In genomic region chr3:52983828-52984227, GRCh38 we compare ENCODE assay signal across 10 cellular contexts.
A peak's percentile ranks its signal among the peaks of the same experiment; 100 is the strongest.
DNase-seq lines count a peak whose midpoint lies in the region; ATAC-seq and TF ChIP-seq lines count a peak whose summit lies in the region.
"Had no signal": no experiment of that assay in that cellular context is flagged by ENCODE, and none has a peak within 500 bp of the region (broad histone marks: within the 10 kb centered on the region; RNA-seq: fewer than 3 reads in every experiment).

No MANE protein-coding gene starts in this region.

- ATAC-seq in HG03095 (IDR thresholded peaks at IDR 0.05; ENCODE audit: unreplicated experiment) (peak; percentile 27), upper lobe of right lung (peak; percentile 54), HG02884 (IDR thresholded peaks at IDR 0.05; ENCODE audit: unreplicated experiment) (no peak)

- H3K36me3 Mint-ChIP-seq in activated naive CD4-positive, alpha-beta T cell treated with anti-CD3 and anti-CD28 coated beads, Interleukin-2, amount 50 U/mL, for 24 hours: peaks cover 2% of the 10 kb centered on the region
- H3K36me3 Mint-ChIP-seq in activated T-helper 2 cell treated with anti-CD3 and anti-CD28 coated beads, Interferon-gamma antibody, Interleukin-2, Interleukin-4, amounts not matched to agents 10 μg/mL and 5 μg/mL and 100 μg/mL, durations not matched to agents 14 hours and 24 hours and 36 hours (ENCODE audit: low read depth): peaks cover 2% of the 10 kb centered on the region
- no peaks in the 10 kb centered on the region for H3K36me3 Mint-ChIP-seq in Caco-2 (ENCODE audit: insufficient read depth, unreplicated experiment)
- H3K36me3 Mint-ChIP-seq in glutamatergic neuron (ENCODE audit: unreplicated experiment): no peaks in the 10 kb centered on the region

- H3K4me3 Mint-ChIP-seq in activated naive CD4-positive, alpha-beta T cell treated with anti-CD3 and anti-CD28 coated beads, Interleukin-2, amount 50 U/mL, for 24 hours: peak overlapping the region; percentile 69
- peak overlapping the region; percentile 30 for H3K4me3 Mint-ChIP-seq in activated T-helper 2 cell treated with anti-CD3 and anti-CD28 coated beads, Interferon-gamma antibody, Interleukin-2, Interleukin-4, amounts not matched to agents 10 μg/mL and 5 μg/mL and 100 μg/mL, durations not matched to agents 14 hours and 24 hours and 36 hours (ENCODE audit: low read depth)
- H3K4me3 Mint-ChIP-seq in Caco-2 (ENCODE audit: unreplicated experiment) (no peak overlapping the region), glutamatergic neuron (ENCODE audit: unreplicated experiment) (no peak overlapping the region)

- H3K27me3 Mint-ChIP-seq in activated naive CD4-positive, alpha-beta T cell treated with anti-CD3 and anti-CD28 coated beads, Interleukin-2, amount 50 U/mL, for 24 hours: no peaks in the 10 kb centered on the region
- no peaks in the 10 kb centered on the region for H3K27me3 Mint-ChIP-seq in activated T-helper 2 cell treated with anti-CD3 and anti-CD28 coated beads, Interferon-gamma antibody, Interleukin-2, Interleukin-4, amounts not matched to agents 10 μg/mL and 5 μg/mL and 100 μg/mL, durations not matched to agents 14 hours and 24 hours and 36 hours (ENCODE audit: low read depth)
- no peaks in the 10 kb centered on the region for H3K27me3 Mint-ChIP-seq in Caco-2 (ENCODE audit: insufficient read depth, unreplicated experiment)
- no peaks in the 10 kb centered on the region for H3K27me3 Mint-ChIP-seq in glutamatergic neuron (ENCODE audit: unreplicated experiment)

- H3K9me3 Mint-ChIP-seq in activated naive CD4-positive, alpha-beta T cell treated with anti-CD3 and anti-CD28 coated beads, Interleukin-2, amount 50 U/mL, for 24 hours: no peaks in the 10 kb centered on the region
- no peaks in the 10 kb centered on the region for H3K9me3 Mint-ChIP-seq in activated T-helper 2 cell treated with anti-CD3 and anti-CD28 coated beads, Interferon-gamma antibody, Interleukin-2, Interleukin-4, amounts not matched to agents 10 μg/mL and 5 μg/mL and 100 μg/mL, durations not matched to agents 14 hours and 24 hours and 36 hours
- H3K9me3 Mint-ChIP-seq in Caco-2 (ENCODE audit: unreplicated experiment) (no peaks in the 10 kb centered on the region), glutamatergic neuron (ENCODE audit: unreplicated experiment) (peaks cover 2% of the 10 kb centered on the region)

- POLR2A ChIA-PET in Caco-2 (lab: Charles Lee): no interaction called here

- no peak overlapping the region for H3K27ac ChIP-seq in upper lobe of right lung
- H3K27ac ChIP-seq: cardiac muscle cell, right lobe of liver had no signal

- TF ChIP-seq CTCF in upper lobe of right lung (IDR thresholded peaks at IDR 0.05) (no peak), Caco-2 (IDR thresholded peaks at IDR 0.05; ENCODE audit: insufficient read depth in 1 of 2, low read depth in 1 of 2, low read length in 1 of 2, severe bottlenecking in 1 of 2, unreplicated experiment in 1 of 2) (no peak), glutamatergic neuron (IDR thresholded peaks at IDR 0.05; ENCODE audit: partially characterized antibody, unreplicated experiment) (no peak)

- CTCF ChIA-PET in Caco-2 (lab: Charles Lee): no interaction called here

- no TSS peak for BruUV-seq in Caco-2 (replicated peaks; lab: Mats Ljungman, UMichigan)

- H3K4me3 ChIP-seq in upper lobe of right lung: no peak overlapping the region
- no peak overlapping the region for H3K4me3 ChIP-seq in Caco-2 (ENCODE audit: low read depth, low read length)
- H3K4me3 ChIP-seq: cardiac muscle cell, right lobe of liver had no signal

- peaks cover 46% of the 10 kb centered on the region for H3K4me1 Mint-ChIP-seq in activated naive CD4-positive, alpha-beta T cell treated with anti-CD3 and anti-CD28 coated beads, Interleukin-2, amount 50 U/mL, for 24 hours
- peaks cover 27% of the 10 kb centered on the region for H3K4me1 Mint-ChIP-seq in activated T-helper 2 cell treated with anti-CD3 and anti-CD28 coated beads, Interferon-gamma antibody, Interleukin-2, Interleukin-4, amounts not matched to agents 10 μg/mL and 5 μg/mL and 100 μg/mL, durations not matched to agents 14 hours and 24 hours and 36 hours (ENCODE audit: low read depth)
- H3K4me1 Mint-ChIP-seq in Caco-2 (ENCODE audit: low read depth, unreplicated experiment): peaks cover 22% of the 10 kb centered on the region
- no peaks in the 10 kb centered on the region for H3K4me1 Mint-ChIP-seq in glutamatergic neuron (ENCODE audit: low read depth, unreplicated experiment)

- H3K36me3 ChIP-seq in upper lobe of right lung (no peaks in the 10 kb centered on the region), Caco-2 (ENCODE audit: control insufficient read depth, insufficient read depth, low read length) (no peaks in the 10 kb centered on the region)
- H3K36me3 ChIP-seq: cardiac muscle cell, right lobe of liver had no signal

- H3K27ac Mint-ChIP-seq in activated naive CD4-positive, alpha-beta T cell treated with anti-CD3 and anti-CD28 coated beads, Interleukin-2, amount 50 U/mL, for 24 hours: peak overlapping the region; percentile 91
- peak overlapping the region; percentile 86 for H3K27ac Mint-ChIP-seq in activated T-helper 2 cell treated with anti-CD3 and anti-CD28 coated beads, Interferon-gamma antibody, Interleukin-2, Interleukin-4, amounts not matched to agents 10 μg/mL and 5 μg/mL and 100 μg/mL, durations not matched to agents 14 hours and 24 hours and 36 hours
- H3K27ac Mint-ChIP-seq in Caco-2 (ENCODE audit: unreplicated experiment) (no peak overlapping the region), glutamatergic neuron (ENCODE audit: unreplicated experiment) (no peak overlapping the region)

- intact Hi-C loops in activated T-helper 2 cell treated with anti-CD3 and anti-CD28 coated beads, Interferon-gamma antibody, Interleukin-2, Interleukin-4, amounts not matched to agents 10 μg/mL and 5 μg/mL and 100 μg/mL, durations not matched to agents 14 hours and 24 hours and 36 hours (cut with micrococcal nuclease): loop anchor here (1.0 to 5.0 kb wide), 6 partner anchors 39 to 1257 kb away; no protein-coding TSS in a partner anchor
- intact Hi-C loops in upper lobe of right lung (cut with DNase I) (no loop called here), Caco-2 (cut with micrococcal nuclease; ENCODE audit: unreplicated experiment) (no loop called here)

- DNase-seq in activated naive CD4-positive, alpha-beta T cell treated with Interleukin-2 at 50 U/mL for 16 hours: no peak
- no peak for DNase-seq in activated T-helper 2 cell treated with anti-CD3 and anti-CD28 coated beads, Interferon-gamma antibody, Interleukin-2, Interleukin-4, amounts not matched to agents 10 μg/mL and 5 μg/mL and 100 μg/mL, durations not matched to agents 14 hours and 24 hours and 36 hours (ENCODE audit: low spot score)
- DNase-seq in upper lobe of right lung: no peak
- no peak for DNase-seq in Caco-2
- no peak for DNase-seq in glutamatergic neuron
- DNase-seq: right lobe of liver had no signal

- H3K4me1 ChIP-seq in upper lobe of right lung (no peaks in the 10 kb centered on the region), Caco-2 (no peaks in the 10 kb centered on the region)
- H3K4me1 ChIP-seq: right lobe of liver had no signal

- H3K27me3 ChIP-seq in upper lobe of right lung (no peaks in the 10 kb centered on the region), Caco-2 (replicated peaks; ENCODE audit: control insufficient read depth, insufficient read depth, low read length) (no peaks in the 10 kb centered on the region)
- H3K27me3 ChIP-seq: cardiac muscle cell, right lobe of liver had no signal

- H3K9me3 ChIP-seq in upper lobe of right lung (no peaks in the 10 kb centered on the region), Caco-2 (no peaks in the 10 kb centered on the region)
- H3K9me3 ChIP-seq: right lobe of liver had no signal

Comparison
In these comparisons a context has a peak if more than half of its experiments do, and no peak if none do; other contexts are left out.
1. H3K27ac Mint-ChIP-seq: peak in activated naive CD4-positive, alpha-beta T cell treated with anti-CD3 and anti-CD28 coated beads, Interleukin-2, amount 50 U/mL, for 24 hours (single experiment) and activated T-helper 2 cell treated with anti-CD3 and anti-CD28 coated beads, Interferon-gamma antibody, Interleukin-2, Interleukin-4, amounts not matched to agents 10 μg/mL and 5 μg/mL and 100 μg/mL, durations not matched to agents 14 hours and 24 hours and 36 hours (single experiment); none in Caco-2 (single experiment) and glutamatergic neuron (single experiment).
2. H3K4me3 Mint-ChIP-seq: peak in activated naive CD4-positive, alpha-beta T cell treated with anti-CD3 and anti-CD28 coated beads, Interleukin-2, amount 50 U/mL, for 24 hours (single experiment) and activated T-helper 2 cell treated with anti-CD3 and anti-CD28 coated beads, Interferon-gamma antibody, Interleukin-2, Interleukin-4, amounts not matched to agents 10 μg/mL and 5 μg/mL and 100 μg/mL, durations not matched to agents 14 hours and 24 hours and 36 hours (single experiment); none in Caco-2 (single experiment) and glutamatergic neuron (single experiment).